In genomic region chrX:131572372-131573014, GRCh38 we compare ENCODE assay signal across 23 cellular contexts. TPM values are rescaled to one million over a fixed set of nuclear protein-coding genes. Genes with fewer than 3 reads are reported as not detected.
A peak's percentile ranks its signal among the peaks of the same experiment; 100 is the strongest.
DNase-seq lines count a peak whose midpoint lies in the region; ATAC-seq, FAIRE-seq and TF ChIP-seq lines count a peak whose summit lies in the region.
"Had no signal": no experiment of that assay in that cellular context is flagged by ENCODE, and none has a peak within 500 bp of the region (broad histone marks: within the 10 kb centered on the region; RNA-seq: fewer than 3 reads in every experiment).

No MANE protein-coding gene starts in this region.

- H2AFZ ChIP-seq in HCT116 (ENCODE audit: low read depth, low read length, poor library complexity, severe bottlenecking) = no peak overlapping the region
- no peak overlapping the region for H2AFZ ChIP-seq in astrocyte (ENCODE audit: low read depth, low read length)
- no peak overlapping the region for H2AFZ ChIP-seq in mesenchymal stem cell (ENCODE audit: low read depth, low read length)
- H2AFZ ChIP-seq: GM23338 had no signal

- H3K4me3 Mint-ChIP-seq in astrocyte (ENCODE audit: unreplicated experiment) = no peak overlapping the region
- H3K4me3 Mint-ChIP-seq: CD4-positive, alpha-beta memory T cell; GM23338; HFFc6 had no signal

- no peak overlapping the region for H3K4ac ChIP-seq in mesenchymal stem cell (ENCODE audit: low read depth in 1 of 2, low read length in 2 of 2)

- peaks cover 24% of the 10 kb centered on the region; the same call in 1 of the 2 replicates for H3K79me2 ChIP-seq in HCT116 (ENCODE audit: insufficient read depth, low read length)
- H3K79me2 ChIP-seq in astrocyte (ENCODE audit: insufficient read depth, low read length) = no peaks in the 10 kb centered on the region

- H3K4me3 ChIP-seq in HCT116 (replicated peaks in 1 of 2; ENCODE audit: low read depth in 1 of 2, low read length in 2 of 2) (peak overlapping the region in 1 of 2 experiments; percentile 26; a peak in 2 of 4 replicates), astrocyte (ENCODE audit: insufficient read depth, low read depth, low read length) (no peak overlapping the region), mesenchymal stem cell (ENCODE audit: insufficient read depth in 1 of 2, low read depth in 1 of 2, low read length in 2 of 2) (no peak overlapping the region)
- H3K4me3 ChIP-seq: GM23338, SJSA1 had no signal

- no peaks in the 10 kb centered on the region for H3K36me3 ChIP-seq in HCT116 (ENCODE audit: control insufficient read depth in 1 of 2, insufficient read depth in 2 of 2, low read length in 2 of 2)
- H3K36me3 ChIP-seq in astrocyte (ENCODE audit: insufficient read depth, low read length) = no peaks in the 10 kb centered on the region
- H3K36me3 ChIP-seq in mesenchymal stem cell (ENCODE audit: control insufficient read depth in 1 of 2, insufficient read depth in 2 of 2, low read depth in 1 of 2, low read length in 2 of 2) = no peaks in the 10 kb centered on the region
- H3K36me3 ChIP-seq: SJSA1 had no signal

- H3K14ac ChIP-seq in mesenchymal stem cell (ENCODE audit: low read length in 2 of 2) = no peak overlapping the region

- H4K20me1 ChIP-seq in HCT116 (ENCODE audit: insufficient read depth) (no peaks in the 10 kb centered on the region), astrocyte (ENCODE audit: insufficient read depth, low read length) (no peaks in the 10 kb centered on the region)

- no peaks in the 10 kb centered on the region for H3K27me3 ChIP-seq in HCT116 (ENCODE audit: insufficient read depth, low read length)
- H3K27me3 ChIP-seq in astrocyte (ENCODE audit: insufficient read depth, low read length) = no peaks in the 10 kb centered on the region
- peaks cover 0 to 19% of the 10 kb centered on the region in 2 experiments for H3K27me3 ChIP-seq in mesenchymal stem cell (ENCODE audit: control insufficient read depth in 1 of 2, insufficient read depth in 1 of 2, low read length in 2 of 2)
- H3K27me3 ChIP-seq: SJSA1 had no signal

- no peak overlapping the region for H2BK15ac ChIP-seq in mesenchymal stem cell (ENCODE audit: low read depth, poor library complexity, severe bottlenecking)

- H3K4me1 ChIP-seq in HCT116 (ENCODE audit: control insufficient read depth in 1 of 2, insufficient read depth in 2 of 2, low read length in 2 of 2) = peaks cover 24 to 39% of the 10 kb centered on the region in 2 experiments
- no peaks in the 10 kb centered on the region for H3K4me1 ChIP-seq in astrocyte (ENCODE audit: insufficient read depth, low read length)
- no peaks in the 10 kb centered on the region for H3K4me1 ChIP-seq in mesenchymal stem cell (ENCODE audit: control insufficient read depth, insufficient read depth, low read depth, low read length)
- H3K4me1 ChIP-seq: SJSA1 had no signal

- no peaks in the 10 kb centered on the region for H3K27me3 Mint-ChIP-seq in astrocyte (ENCODE audit: low read depth, unreplicated experiment)

- DNase-seq in HCT116 (ENCODE audit: low read depth, low spot score) = peak; percentile 37
- DNase-seq in astrocyte (ENCODE audit: low read depth) = peak; percentile 30
- peak; percentile 16 for DNase-seq in mesenchymal stem cell
- DNase-seq in activated T-cell treated with anti-CD3 and anti-CD28 coated beads, Interleukin-2, amount 50 U/mL, for 1 hour = no peak
- DNase-seq in dedifferentiated amniotic fluid mesenchymal stem cell (ENCODE audit: extremely low spot score) = no peak
- DNase-seq: CD4-positive, alpha-beta memory T cell; DND-41; GDM1; HFFc6; NCI-H1436; NCI-H2029; NCI-H2171; NCI-H446 treated with DMSO at 0.1 percent for 48 hours; OCI-M1 had no signal

- H3K27ac Mint-ChIP-seq in astrocyte (ENCODE audit: unreplicated experiment) = no peak overlapping the region
- H3K27ac Mint-ChIP-seq: CD4-positive, alpha-beta memory T cell; GM23338; HFFc6 had no signal

- no peaks in the 10 kb centered on the region for H3K79me1 ChIP-seq in mesenchymal stem cell (replicated peaks; ENCODE audit: low read length, poor library complexity, severe bottlenecking)

- peak overlapping the region; percentile 73 for H3K27ac ChIP-seq in HCT116 (ENCODE audit: low read depth, low read length)
- no peak overlapping the region for H3K27ac ChIP-seq in astrocyte (ENCODE audit: low read depth, low read length)
- H3K27ac ChIP-seq in mesenchymal stem cell (ENCODE audit: low read length, poor library complexity, severe bottlenecking) = peak overlapping the region; percentile 32
- H3K27ac ChIP-seq: HL-60, SJSA1 had no signal

- CTCF ChIA-PET in HCT116 (lab: Charles Lee) = no interaction called here

- POLR2A ChIA-PET in HCT116 (lab: Charles Lee) = no interaction called here

- H2BK12ac ChIP-seq in mesenchymal stem cell (ENCODE audit: low read length in 2 of 2) = no peak overlapping the region

- ATAC-seq in HCT116 (peak; percentile 88), GM18858 (IDR thresholded peaks at IDR 0.05; ENCODE audit: unreplicated experiment) (no peak), esophagus mucosa (no peak)
- ATAC-seq: GM23338 had no signal

- no peaks in the 10 kb centered on the region for H3K9me3 ChIP-seq in HCT116 (ENCODE audit: control insufficient read depth in 1 of 2, insufficient read depth in 1 of 2, low read depth in 1 of 2, low read length in 2 of 2)
- no peaks in the 10 kb centered on the region for H3K9me3 ChIP-seq in astrocyte (ENCODE audit: insufficient read depth, low read depth, low read length)
- no peaks in the 10 kb centered on the region for H3K9me3 ChIP-seq in mesenchymal stem cell (ENCODE audit: control insufficient read depth, low read length)
- H3K9me3 ChIP-seq: SJSA1 had no signal

- TF ChIP-seq CTCF in HCT116 (IDR thresholded peaks at IDR 0.05 in 2 of 3, conservative IDR thresholded peaks at IDR 0.05 in 1 of 3; ENCODE audit: borderline replicate concordance in 1 of 3, insufficient read depth in 1 of 3, low read depth in 2 of 3, low read length in 2 of 3) (no peak), astrocyte (IDR thresholded peaks at IDR 0.05; ENCODE audit: insufficient read depth, low read depth, low read length) (no peak)

- RAD21 ChIA-PET in HCT116 (lab: Charles Lee; ENCODE audit: low non-redundant PET in 1 of 2, low total read pairs in 2 of 2, uncharacterized antibody in 2 of 2, unreplicated experiment in 2 of 2) = no interaction called here

- H3K4me1 Mint-ChIP-seq in astrocyte (ENCODE audit: low read depth, unreplicated experiment) = peaks cover 3% of the 10 kb centered on the region
- H3K4me1 Mint-ChIP-seq: CD4-positive, alpha-beta memory T cell had no signal

- TF ChIP-seq RAD21 in HCT116 (IDR thresholded peaks at IDR 0.05; ENCODE audit: low read depth) = no peak

- FAIRE-seq in astrocyte (lab: Jason Lieb, UNC) = peak; percentile 90
- FAIRE-seq: D721Med, GM12891, GM18507 had no signal

- 32% methylated on average over 2 of the region's 5 CpGs for WGBS in mesenchymal stem cell

- intact Hi-C loops in HCT116 (cut with micrococcal nuclease) = no loop called here

- TF ChIP-seq POLR2A in HCT116 (IDR thresholded peaks at IDR 0.05; ENCODE audit: borderline replicate concordance, extremely low read depth, insufficient read depth, insufficient read length) = no peak

- no peak overlapping the region for H4K8ac ChIP-seq in mesenchymal stem cell (ENCODE audit: low read length)

- no peak overlapping the region for H2BK120ac ChIP-seq in mesenchymal stem cell (ENCODE audit: low read depth, low read length)

- no TSS peak for BruUV-seq in HCT116 (replicated peaks; lab: Mats Ljungman, UMichigan)

- no peak overlapping the region for H3K23ac ChIP-seq in mesenchymal stem cell (ENCODE audit: low read length in 2 of 2)

- H3K36me3 Mint-ChIP-seq in astrocyte (ENCODE audit: low read depth, unreplicated experiment) = no peaks in the 10 kb centered on the region
- H3K36me3 Mint-ChIP-seq: CD4-positive, alpha-beta memory T cell had no signal

- no peak overlapping the region for H2BK5ac ChIP-seq in mesenchymal stem cell (ENCODE audit: low read depth, low read length, poor library complexity, severe bottlenecking)

- H3K4me2 ChIP-seq in HCT116 (ENCODE audit: low read length) (peak overlapping the region; percentile 69), astrocyte (ENCODE audit: low read length) (no peak overlapping the region), mesenchymal stem cell (ENCODE audit: low read length, poor library complexity, severe bottlenecking) (peak overlapping the region; percentile 22)
- H3K4me2 ChIP-seq: GM23338 had no signal

- H4K91ac ChIP-seq in mesenchymal stem cell (ENCODE audit: low read length) = no peak overlapping the region

- H3K18ac ChIP-seq in mesenchymal stem cell (ENCODE audit: low read depth in 1 of 2, low read length in 2 of 2) = no peak overlapping the region

- H3K9me2 ChIP-seq in HCT116 (ENCODE audit: insufficient read depth) = no peaks in the 10 kb centered on the region

- H2AK5ac ChIP-seq in mesenchymal stem cell (ENCODE audit: low read length, severe bottlenecking) = no peak overlapping the region

- no peaks in the 10 kb centered on the region for H3K9me3 Mint-ChIP-seq in astrocyte (ENCODE audit: unreplicated experiment)
- H3K9me3 Mint-ChIP-seq: CD4-positive, alpha-beta memory T cell; GM23338; HFFc6 had no signal

- H3K9ac ChIP-seq in HCT116 (ENCODE audit: low read length) (peak overlapping the region; percentile 36), astrocyte (ENCODE audit: low read length) (no peak overlapping the region), mesenchymal stem cell (ENCODE audit: low read length) (no peak overlapping the region)

TF ChIP-seq in HCT116, 20 proteins besides CTCF, POLR2A, EP300 and RAD21 (continues in another document):
- TF ChIP-seq ZBTB33 (IDR thresholded peaks at IDR 0.05; ENCODE audit: extremely low read depth, insufficient replicate concordance, low read length) = no peak

RNA-seq across cellular contexts. Expression of gene OR13H1, which starts 28.6 kb away (rescaled TPM):
- total RNA-seq in HCT116 (2021; ENCODE audit: unreplicated experiment) (not detected), astrocyte (not detected in 2 replicates), esophagus mucosa (not detected)
- polyA plus RNA-seq in HCT116 (2012) = 0.09 and 0.11 TPM in 2 replicates
- polyA plus RNA-seq in mesenchymal stem cell (2013, experiment 1 of 2) = not detected
- polyA plus RNA-seq in mesenchymal stem cell (2013, experiment 2 of 2) = not detected
- total RNA-seq: CD4-positive, alpha-beta memory T cell; GM23338; HFFc6; SJSA1 had no signal
- polyA plus RNA-seq: BJ; CD4-positive, alpha-beta memory T cell; GM23338 had no signal

Comparison
In these comparisons a context has a peak if more than half of its experiments do, and no peak if none do; other contexts are left out.
1. DNase-seq: peak in HCT116 (single experiment), astrocyte (single experiment) and mesenchymal stem cell (single experiment); none in activated T-cell treated with anti-CD3 and anti-CD28 coated beads, Interleukin-2, amount 50 U/mL, for 1 hour (single experiment) and dedifferentiated amniotic fluid mesenchymal stem cell (single experiment).